Comparison of ENCODE assay signal across 29 cellular contexts in the genomic region with DNA sequence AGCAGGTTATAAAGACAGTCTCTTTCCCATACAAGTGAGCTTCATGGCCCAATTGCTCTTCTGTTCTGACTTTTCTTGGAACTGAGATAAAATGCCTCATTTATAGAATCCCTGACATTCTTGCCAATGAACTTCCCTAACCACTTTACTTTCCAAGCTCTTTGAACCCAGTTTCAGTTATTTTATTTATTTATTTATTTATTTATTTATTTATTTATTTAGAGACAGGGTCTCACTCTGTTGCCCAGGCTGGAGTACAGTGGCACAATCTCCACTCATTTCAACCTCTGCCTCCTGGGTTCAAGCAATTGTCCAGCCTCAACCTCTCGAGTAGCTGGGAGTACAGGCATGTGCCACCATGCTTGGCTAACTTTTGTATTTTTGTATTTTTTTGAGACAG.
"Had no signal": no experiment of that assay in that cellular context is flagged by ENCODE, and none has a peak within 500 bp of the region (broad histone marks: within the 10 kb centered on the region; RNA-seq: fewer than 3 reads in every experiment).

No MANE protein-coding gene starts in this region.

- H3K27me3 ChIP-seq: colonic mucosa, foreskin keratinocyte, hepatocyte had no signal

- H3K27ac ChIP-seq: colonic mucosa, coronary artery, dorsolateral prefrontal cortex, epithelial cell of prostate, esophagus muscularis mucosa, esophagus squamous epithelium, foreskin keratinocyte, gastrocnemius medialis, gastroesophageal sphincter, heart left ventricle, heart right ventricle, hepatocyte had no signal

- H3K4me3 ChIP-seq: colonic mucosa, coronary artery, dorsolateral prefrontal cortex, esophagus muscularis mucosa, esophagus squamous epithelium, gastrocnemius medialis, gastroesophageal sphincter, heart left ventricle, heart right ventricle, hepatocyte had no signal

- H3K9me3 ChIP-seq: colonic mucosa, esophagus squamous epithelium, gastrocnemius medialis, gastroesophageal sphincter, heart left ventricle had no signal

- H3K4me3 Mint-ChIP-seq: dendritic cell treated with granulocyte-macrophage colony-stimulating factor and Interleukin-4, amounts not matched to agents 40 ng/mL and 50 ng/mL, for 4 days; effector memory CD8-positive, alpha-beta T cell; endodermal cell had no signal

- H3K36me3 ChIP-seq: colonic mucosa, esophagus muscularis mucosa, esophagus squamous epithelium, gastrocnemius medialis, gastroesophageal sphincter, heart left ventricle, heart right ventricle had no signal

- FAIRE-seq: colon, endometrium, endothelial cell of umbilical vein, frontal cortex had no signal

- H3K9me3 Mint-ChIP-seq: dendritic cell treated with granulocyte-macrophage colony-stimulating factor and Interleukin-4, amounts not matched to agents 40 ng/mL and 50 ng/mL, for 4 days; effector memory CD8-positive, alpha-beta T cell; endodermal cell had no signal

- H3K4me1 ChIP-seq: colonic mucosa, esophagus muscularis mucosa, esophagus squamous epithelium, foreskin keratinocyte, gastrocnemius medialis, gastroesophageal sphincter, heart left ventricle, heart right ventricle had no signal

- H3K4me2 ChIP-seq: hepatocyte had no signal

- ATAC-seq: effector memory CD8-positive, alpha-beta T cell; esophagus mucosa; foreskin keratinocyte; gastrocnemius medialis; gastroesophageal sphincter; heart left ventricle; heart right ventricle had no signal

- DNase-seq: colonic mucosa; cortex of kidney; dermis blood vessel endothelial cell; dorsolateral prefrontal cortex; effector CD4-positive, alpha-beta T cell; effector CD8-positive, alpha-beta T cell; effector memory CD4-positive, alpha-beta T cell; effector memory CD8-positive, alpha-beta T cell; endodermal cell; erythroblast; esophagus squamous epithelium; foreskin fibroblast; foreskin keratinocyte; foreskin melanocyte; gastrocnemius medialis; head of caudate nucleus; heart left ventricle; heart right ventricle had no signal

- H3K79me2 ChIP-seq: hepatocyte had no signal

- H3K27ac Mint-ChIP-seq: dendritic cell treated with granulocyte-macrophage colony-stimulating factor and Interleukin-4, amounts not matched to agents 40 ng/mL and 50 ng/mL, for 4 days; effector memory CD8-positive, alpha-beta T cell; endodermal cell had no signal

- H2AFZ ChIP-seq: hepatocyte had no signal
